In the genomic region with DNA sequence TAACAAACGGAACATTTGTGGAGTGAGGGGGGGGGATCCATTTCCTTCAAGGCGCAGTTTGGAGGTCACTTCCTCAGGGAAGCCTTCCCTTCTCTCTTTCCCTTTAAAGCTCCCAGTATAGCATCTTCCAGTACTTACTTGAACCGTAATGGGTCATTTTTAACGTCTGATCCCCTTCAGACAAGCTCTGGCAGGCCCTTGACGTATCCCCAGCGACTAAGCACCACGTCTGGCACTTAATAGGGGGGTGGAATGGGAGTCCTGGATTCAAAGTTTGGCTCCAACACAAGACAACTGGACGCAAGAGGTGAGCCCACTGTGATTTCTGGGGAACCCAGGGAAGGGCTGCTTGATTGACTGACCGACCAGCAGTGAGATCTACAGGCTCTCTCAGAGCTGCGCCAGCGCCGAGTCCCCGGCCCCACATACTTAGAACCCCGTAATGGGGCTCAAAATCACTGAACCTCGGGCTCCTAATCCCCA, we compare ENCODE assay signal across 8 cellular contexts. TPM values are rescaled to one million over a fixed set of nuclear protein-coding genes. Genes with fewer than 3 reads are reported as not detected.
DNase-seq lines count a peak whose midpoint lies in the region; ATAC-seq and TF ChIP-seq lines count a peak whose summit lies in the region.

No MANE protein-coding gene starts in this region.

- peaks cover 19% of the 10 kb centered on the region for H3K36me3 Mint-ChIP-seq in activated naive CD8-positive, alpha-beta T cell

- H3K9ac ChIP-seq in KMS-11 (peak overlapping the region; percentile 89), parathyroid adenoma (peak overlapping the region; percentile 6)

- peaks cover 60% of the 10 kb centered on the region for H3K4me1 Mint-ChIP-seq in activated naive CD8-positive, alpha-beta T cell (ENCODE audit: low read depth)

- no peaks in the 10 kb centered on the region for H3K9me3 ChIP-seq in heart left ventricle
- H3K9me3 ChIP-seq in parathyroid adenoma (ENCODE audit: control insufficient read depth, low read length), result no peaks in the 10 kb centered on the region

- intact Hi-C loops in heart left ventricle (cut with DNase I), result loop anchor here in 5 of 10 donors (5.0 to 10.0 kb wide), 2 partner anchors 56 to 268 kb away; partner anchors contain the start of genes FNDC5 (in 5 of the 5) and AZIN2 (in 1 of the 5)

- H3K27me3 ChIP-seq in KMS-11 (ENCODE audit: insufficient read depth, low read depth) (no peaks in the 10 kb centered on the region), heart left ventricle (no peaks in the 10 kb centered on the region), parathyroid adenoma (ENCODE audit: control insufficient read depth, insufficient read depth, low read length) (no peaks in the 10 kb centered on the region)

- no peak for TF ChIP-seq POLR2A in heart left ventricle (IDR thresholded peaks at IDR 0.05)

- WGBS in heart left ventricle, 4 donors, result 0 to 1% (median 0%) methylated on average over 14 to 15 of the region's 15 CpGs

- H3K4me1 ChIP-seq in KMS-11 (ENCODE audit: low read depth, poor library complexity, severe bottlenecking) (peaks cover 57% of the 10 kb centered on the region), heart left ventricle (peaks cover 5 to 61% (median 31%) of the 10 kb centered on the region in 12 donors), parathyroid adenoma (peaks cover 3% of the 10 kb centered on the region)

- peak overlapping the region; percentile 82 for H3K27ac ChIP-seq in KMS-11
- peak overlapping the region; percentile 20 to 99 (median 98) for H3K27ac ChIP-seq in heart left ventricle
- H3K27ac ChIP-seq in parathyroid adenoma, result peak overlapping the region; percentile 88

- H3K9me3 Mint-ChIP-seq in activated naive CD8-positive, alpha-beta T cell (ENCODE audit: low read depth), result no peaks in the 10 kb centered on the region

- H3K27ac Mint-ChIP-seq in activated naive CD8-positive, alpha-beta T cell, result peak overlapping the region; percentile 99

- H2AFZ ChIP-seq in KMS-11 (ENCODE audit: low read depth), result peak overlapping the region; percentile 26; the same call in 1 of the 2 replicates
- H2AFZ ChIP-seq in parathyroid adenoma, result peak overlapping the region; percentile 79

- DNase-seq in CD1c-positive myeloid dendritic cell (ENCODE audit: extremely low spot score), result peak; percentile 52
- DNase-seq in heart left ventricle, result peak in 1 of 5 donors; percentile 41
- no peak for DNase-seq in UCSD-AML1 (lab: John Stamatoyannopoulos, UW; ENCODE audit: unreplicated experiment)

- ATAC-seq in GM19395 (IDR thresholded peaks at IDR 0.05; ENCODE audit: unreplicated experiment), result peak; percentile 11
- peak in 1 of 4 donors; percentile 5 for ATAC-seq in heart left ventricle
- no peak for ATAC-seq in HG03108 (IDR thresholded peaks at IDR 0.05; ENCODE audit: unreplicated experiment)

- H3K4me3 ChIP-seq in KMS-11 (IDR thresholded peaks at IDR 0.05; ENCODE audit: insufficient read depth, low read depth, low read length), result peak overlapping the region; percentile 65
- peak overlapping the region; percentile 76 to 99 (median 88) for H3K4me3 ChIP-seq in heart left ventricle
- peak overlapping the region; percentile 96 for H3K4me3 ChIP-seq in parathyroid adenoma (ENCODE audit: low read depth, low read length)

- H3K4me2 ChIP-seq in KMS-11 (peak overlapping the region; percentile 96), parathyroid adenoma (ENCODE audit: low read length) (peak overlapping the region; percentile 90)

- H3K79me2 ChIP-seq in KMS-11 (ENCODE audit: insufficient read depth, low read depth), result peaks cover 98% of the 10 kb centered on the region
- H3K79me2 ChIP-seq in parathyroid adenoma, result peaks cover 13% of the 10 kb centered on the region

- TF ChIP-seq CTCF in KMS-11 (conservative IDR thresholded peaks at IDR 0.05; ENCODE audit: low read depth, low read length) (no peak), heart left ventricle (IDR thresholded peaks at IDR 0.05) (no peak), parathyroid adenoma (IDR thresholded peaks at IDR 0.05) (no peak)

- 0 out of 2 replicates have a peak, but pooled peaks cover 4% of the 10 kb centered on the region for H3K36me3 ChIP-seq in KMS-11 (ENCODE audit: insufficient read depth)
- H3K36me3 ChIP-seq in heart left ventricle, result peaks cover 0 to 14% (median 0%) of the 10 kb centered on the region in 9 donors
- no peaks in the 10 kb centered on the region for H3K36me3 ChIP-seq in parathyroid adenoma (ENCODE audit: control insufficient read depth, insufficient read depth, low read length)

- peak overlapping the region; percentile 100 for H3K4me3 Mint-ChIP-seq in activated naive CD8-positive, alpha-beta T cell

- peaks cover 14% of the 10 kb centered on the region for H4K20me1 ChIP-seq in KMS-11 (ENCODE audit: insufficient read depth)

- no peaks in the 10 kb centered on the region for H3K27me3 Mint-ChIP-seq in activated naive CD8-positive, alpha-beta T cell

RNA-seq across cellular contexts. Expression of gene YARS1, which starts 0.4 kb away (rescaled TPM):
- total RNA-seq in heart left ventricle, result 10 to 100 TPM; 20.2 to 58.1 (median 34.8) TPM
- polyA plus RNA-seq in heart left ventricle, result 10 to 100 TPM; 18.6 to 61.3 TPM

RNA-seq across cellular contexts. Expression of gene S100PBP, which starts 0.7 kb away (rescaled TPM):
- 10 to 100 TPM in 7 of 9 donors, 1 to 10 TPM in 2; 9.1 to 21.2 (median 10.7) TPM for total RNA-seq in heart left ventricle
- polyA plus RNA-seq in heart left ventricle, result 1 to 10 TPM; 5.8 to 7.0 TPM

RNA-seq across cellular contexts. Expression of gene FNDC5, which starts 54.0 kb away (rescaled TPM):
- total RNA-seq in heart left ventricle, result 100 to 1,000 TPM in 1 of 9 donors, 10 to 100 TPM in 8; 43.7 to 134 (median 59.7) TPM
- 10 to 100 TPM; 18.2 to 75.3 TPM for polyA plus RNA-seq in heart left ventricle
